Comparison of ENCODE assay signal across 1 cellular context in genomic region chr19:19561946-19562664, GRCh38.
TF ChIP-seq lines count a peak whose summit lies in the region.

No MANE protein-coding gene starts in this region.

TF ChIP-seq in HepG2, 621 proteins besides CTCF, POLR2A, EP300 and RAD21:
- 0 out of 2 replicates have a peak, but pooled peaks have one; percentile 15 for TF ChIP-seq CREB1 (IDR thresholded peaks at IDR 0.05)
- no peak for TF ChIP-seq CREB1 (CRISPR knock-in tag; IDR thresholded peaks at IDR 0.05)
- TF ChIP-seq ZNF282 (IDR thresholded peaks at IDR 0.05; ENCODE audit: partially characterized antibody), result no peak
- no peak for TF ChIP-seq PHF8 (CRISPR knock-in tag; IDR thresholded peaks at IDR 0.05)
- no peak for TF ChIP-seq ZNF710 (CRISPR knock-in tag; IDR thresholded peaks at IDR 0.05; ENCODE audit: borderline replicate concordance)
- TF ChIP-seq HNRNPL (IDR thresholded peaks at IDR 0.05; ENCODE audit: low read depth, low read length), result 0 out of 2 replicates have a peak, but pooled peaks have one; percentile 1
TF ChIP-seq in HepG2: peak in this region for 2.
